In the genomic region with DNA sequence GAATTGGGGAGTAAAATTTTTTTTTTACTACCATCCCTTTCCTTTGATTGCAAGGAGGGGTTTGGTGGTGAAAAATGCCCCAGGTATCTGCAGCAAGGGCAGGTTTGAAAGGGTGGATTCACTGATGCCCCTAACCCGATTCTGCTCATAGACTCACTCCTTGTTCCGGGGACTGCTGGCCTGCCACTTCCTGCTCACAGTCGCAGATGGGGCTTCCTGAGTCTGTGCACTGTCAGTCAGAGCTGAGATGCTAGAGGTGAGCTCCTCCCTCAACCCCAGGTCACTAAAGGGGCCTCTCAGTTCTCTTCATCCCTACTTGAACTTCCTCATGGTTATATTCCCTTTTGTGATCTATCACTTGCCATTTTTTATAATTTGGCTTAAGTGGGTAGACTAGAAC, we compare ENCODE assay signal across 10 cellular contexts.
DNase-seq lines count a peak whose midpoint lies in the region; ATAC-seq lines count a peak whose summit lies in the region.
"Had no signal": no experiment of that assay in that cellular context is flagged by ENCODE, and none has a peak within 500 bp of the region (broad histone marks: within the 10 kb centered on the region; RNA-seq: fewer than 3 reads in every experiment).

No MANE protein-coding gene starts in this region.

- ATAC-seq in HG03354 (IDR thresholded peaks at IDR 0.05; ENCODE audit: poor library complexity, severe bottlenecking, unreplicated experiment), result peak; percentile 74
- peak; percentile 99 for ATAC-seq in stimulated activated naive CD8-positive, alpha-beta T cell treated with anti-CD3 and anti-CD28 coated beads, Interleukin-15, amount 100 ng/mL, for 72 hours

- H3K27ac Mint-ChIP-seq in stimulated activated naive CD8-positive, alpha-beta T cell treated with anti-CD3 and anti-CD28 coated beads, Interleukin-15, amount 100 ng/mL, for 72 hours, result peak overlapping the region; percentile 27 to 72

- peaks cover 25% of the 10 kb centered on the region for H3K4me1 Mint-ChIP-seq in stimulated activated naive CD8-positive, alpha-beta T cell treated with anti-CD3 and anti-CD28 coated beads, Interleukin-15, amount 100 ng/mL, for 72 hours

- DNase-seq in activated gamma-delta T cell treated with Interleukin-2 at 50 U/mL for 16 hours (peak; percentile 44), activated gamma-delta T cell (lab: John Stamatoyannopoulos, UW) (no peak), activated T-helper 1 cell treated with Interleukin-2 at 50 U/mL for 16 hours (ENCODE audit: low read depth) (peak; percentile 8), RKO (ENCODE audit: low spot score) (no peak), NCI-H2227 (lab: John Stamatoyannopoulos, UW; ENCODE audit: unreplicated experiment) (no peak), superior temporal gyrus (ENCODE audit: extremely low spot score) (no peak)
- peak; percentile 11 to 48 for DNase-seq in stimulated activated naive CD8-positive, alpha-beta T cell treated with anti-CD3 and anti-CD28 coated beads, Interleukin-15, amount 100 ng/mL, for 72 hours
- DNase-seq: NCI-H526, sigmoid colon had no signal

- H3K4me3 Mint-ChIP-seq in stimulated activated naive CD8-positive, alpha-beta T cell treated with anti-CD3 and anti-CD28 coated beads, Interleukin-15, amount 100 ng/mL, for 72 hours, result peak overlapping the region in 1 of 2 donors; percentile 20

- peaks cover 0 to 4% of the 10 kb centered on the region in 2 donors for H3K9me3 Mint-ChIP-seq in stimulated activated naive CD8-positive, alpha-beta T cell treated with anti-CD3 and anti-CD28 coated beads, Interleukin-15, amount 100 ng/mL, for 72 hours

- no peaks in the 10 kb centered on the region for H3K27me3 Mint-ChIP-seq in stimulated activated naive CD8-positive, alpha-beta T cell treated with anti-CD3 and anti-CD28 coated beads, Interleukin-15, amount 100 ng/mL, for 72 hours

Comparison
In these comparisons a context has a peak if more than half of its experiments do, and no peak if none do; other contexts are left out.
1. DNase-seq: peak in activated gamma-delta T cell treated with Interleukin-2 at 50 U/mL for 16 hours (single experiment), activated T-helper 1 cell treated with Interleukin-2 at 50 U/mL for 16 hours (single experiment) and stimulated activated naive CD8-positive, alpha-beta T cell treated with anti-CD3 and anti-CD28 coated beads, Interleukin-15, amount 100 ng/mL, for 72 hours (2 of 2); none in activated gamma-delta T cell (single experiment), RKO (single experiment), NCI-H2227 (single experiment) and superior temporal gyrus (single experiment).